In the genomic region with DNA sequence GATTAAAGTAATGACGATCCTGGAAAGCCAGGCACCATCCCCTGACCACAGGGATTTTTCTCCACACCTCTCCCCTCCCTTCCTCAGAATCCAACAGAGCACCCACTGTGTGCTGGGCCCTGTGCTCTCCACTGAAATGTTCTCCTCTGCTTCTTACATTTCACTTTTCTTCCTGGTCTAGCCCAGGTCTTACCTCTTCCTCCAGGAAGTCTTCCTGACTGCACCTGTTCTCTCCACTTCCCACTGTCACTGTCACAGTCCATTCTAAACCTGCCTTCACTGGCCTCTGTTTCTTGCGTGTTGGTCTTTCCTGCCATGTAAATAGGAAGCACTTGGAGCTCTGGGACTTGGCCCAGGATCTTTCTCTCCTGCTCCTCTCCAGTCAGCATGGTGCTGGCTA, we compare ENCODE assay signal across 26 cellular contexts. TPM values are rescaled to one million over a fixed set of nuclear protein-coding genes. Genes with fewer than 3 reads are reported as not detected.
DNase-seq lines count a peak whose midpoint lies in the region; ATAC-seq, FAIRE-seq and TF ChIP-seq lines count a peak whose summit lies in the region.
"Had no signal": no experiment of that assay in that cellular context is flagged by ENCODE, and none has a peak within 500 bp of the region (broad histone marks: within the 10 kb centered on the region; RNA-seq: fewer than 3 reads in every experiment).

No MANE protein-coding gene starts in this region.

- peaks cover 6% of the 10 kb centered on the region for H3K9me3 Mint-ChIP-seq in chondrocyte (ENCODE audit: low read depth)
- H3K9me3 Mint-ChIP-seq: CD4-positive, alpha-beta T cell; GM23338 had no signal

- ATAC-seq in HepG2 = no peak
- no peak for ATAC-seq in right lobe of liver
- no peak for ATAC-seq in HG02938 (IDR thresholded peaks at IDR 0.05; ENCODE audit: unreplicated experiment)
- no peak for ATAC-seq in GM18517 (IDR thresholded peaks at IDR 0.05; ENCODE audit: unreplicated experiment)
- ATAC-seq: GM12878, GM23338 had no signal

- H3K27ac ChIP-seq in HepG2 (ENCODE audit: extremely low read length, insufficient read depth, low read length) = no peak overlapping the region
- no peak overlapping the region for H3K27ac ChIP-seq in right lobe of liver
- no peak overlapping the region for H3K27ac ChIP-seq in vagina
- H3K27ac ChIP-seq: 22Rv1; BLaER1 treated with 17β-estradiol and CSF1 and Interleukin-3, amounts not matched to agents 10 nM and 100 nM had no signal

- no peak overlapping the region for H3K4me3 Mint-ChIP-seq in chondrocyte (ENCODE audit: unreplicated experiment)
- H3K4me3 Mint-ChIP-seq: CD14-positive monocyte; CD4-positive, alpha-beta T cell; CD8-positive, alpha-beta memory T cell; GM23338 had no signal

- no peak overlapping the region for H3K27ac Mint-ChIP-seq in chondrocyte (ENCODE audit: unreplicated experiment)
- H3K27ac Mint-ChIP-seq: CD4-positive, alpha-beta T cell; CD8-positive, alpha-beta memory T cell; GM23338 had no signal

- peaks cover under 1% of the 10 kb centered on the region for H3K4me1 Mint-ChIP-seq in chondrocyte (ENCODE audit: low read depth)
- H3K4me1 Mint-ChIP-seq: CD14-positive monocyte; CD8-positive, alpha-beta memory T cell; GM23338 had no signal

- H3K27me3 ChIP-seq in HepG2 (ENCODE audit: control insufficient read depth in 1 of 2, insufficient read depth in 2 of 2, low read length in 2 of 2) (peaks cover 3 to 7% of the 10 kb centered on the region in 2 experiments; a peak in 2 of 5 replicates), right lobe of liver (no peaks in the 10 kb centered on the region), HAP-1 (ENCODE audit: low read depth) (no peaks in the 10 kb centered on the region), vagina (no peaks in the 10 kb centered on the region)
- H3K27me3 ChIP-seq: BE2C; BLaER1 treated with 17β-estradiol and CSF1 and Interleukin-3, amounts not matched to agents 10 nM and 100 nM had no signal

- TF ChIP-seq POLR2A in HepG2 (IDR thresholded peaks at IDR 0.05; ENCODE audit: insufficient read depth in 1 of 2, low read depth in 2 of 2, low read length in 2 of 2) (no peak), right lobe of liver (IDR thresholded peaks at IDR 0.05) (no peak), vagina (IDR thresholded peaks at IDR 0.05) (no peak)

- 58% methylated on average over 2 of the region's 2 CpGs for WGBS in HepG2 (ENCODE audit: low lambda C conversion rate)
- WGBS in right lobe of liver (ENCODE audit: insufficient coverage, low coverage, low lambda C conversion rate, missing lambda C conversion rate) = 92% methylated on average over 2 of the region's 2 CpGs

- no peak overlapping the region for H3K9ac ChIP-seq in HepG2 (ENCODE audit: insufficient read depth, low read depth, low read length)
- H3K9ac ChIP-seq: BLaER1 treated with 17β-estradiol and CSF1 and Interleukin-3, amounts not matched to agents 10 nM and 100 nM had no signal

- POLR2A ChIA-PET in HepG2 (lab: Yijun Ruan, JAX) = no interaction called here

- no TSS peak for BruUV-seq in HepG2 (replicated peaks; lab: Mats Ljungman, UMichigan)

- DNase-seq in HepG2 (ENCODE audit: low spot score) = no peak
- DNase-seq in right lobe of liver = no peak
- DNase-seq in chondrocyte (ENCODE audit: low spot score) = peak; percentile 4
- DNase-seq in posterior vena cava (ENCODE audit: low spot score) = peak; percentile 19
- no peak for DNase-seq in HAP-1 (ENCODE audit: low spot score in 2 of 2)
- DNase-seq in vagina (ENCODE audit: extremely low spot score in 2 of 2) = no peak
- DNase-seq: ACHN; AML-193; BE2C; CD4-positive, alpha-beta T cell; DMS 273 treated with DMSO at 0.1 percent for 48 hours; DMS79; EL; GDM1; HCEC 1CT had no signal

- no peaks in the 10 kb centered on the region for H3K4me1 ChIP-seq in HepG2 (ENCODE audit: insufficient read depth, low read length)
- H3K4me1 ChIP-seq in right lobe of liver = no peaks in the 10 kb centered on the region
- no peaks in the 10 kb centered on the region for H3K4me1 ChIP-seq in HAP-1
- H3K4me1 ChIP-seq in vagina = no peaks in the 10 kb centered on the region
- H3K4me1 ChIP-seq: BE2C; BLaER1 treated with 17β-estradiol and CSF1 and Interleukin-3, amounts not matched to agents 10 nM and 100 nM had no signal

- no peaks in the 10 kb centered on the region for H3K27me3 Mint-ChIP-seq in chondrocyte (ENCODE audit: low read depth)
- H3K27me3 Mint-ChIP-seq: CD4-positive, alpha-beta T cell had no signal

- FAIRE-seq in HepG2 (lab: Jason Lieb, UNC) = no peak
- FAIRE-seq: A204.1, D721Med, GM12878, H54 had no signal

- intact Hi-C loops in HepG2 (cut with micrococcal nuclease; ENCODE audit: unreplicated experiment) = no loop called here
- intact Hi-C loops in right lobe of liver (cut with DNase I) = no loop called here
- intact Hi-C loops in posterior vena cava (cut with DNase I) = no loop called here
- intact Hi-C loops in vagina (cut with DNase I) = no loop called here

- CTCF ChIA-PET in HepG2 (lab: Yijun Ruan, JAX; ENCODE audit: low intra/inter-chr PET ratio, low total read pairs) = no interaction called here

- TF ChIP-seq RAD21 in HepG2 (CRISPR knock-in tag; IDR thresholded peaks at IDR 0.05) = no peak

- no peak overlapping the region for H3K4me2 ChIP-seq in HepG2 (ENCODE audit: low read depth, low read length)
- H3K4me2 ChIP-seq: BLaER1 treated with 17β-estradiol and CSF1 and Interleukin-3, amounts not matched to agents 10 nM and 100 nM; GM23338 had no signal

- H4K20me1 ChIP-seq in HepG2 (ENCODE audit: insufficient read depth, low read length) = no peaks in the 10 kb centered on the region
- H4K20me1 ChIP-seq: BLaER1 treated with 17β-estradiol and CSF1 and Interleukin-3, amounts not matched to agents 10 nM and 100 nM had no signal

- H3K4me3 ChIP-seq in HepG2 (replicated peaks in 1 of 3; ENCODE audit: insufficient read depth in 1 of 3, low read depth in 2 of 3, low read length in 3 of 3) (no peak overlapping the region), right lobe of liver (no peak overlapping the region), HAP-1 (no peak overlapping the region), vagina (no peak overlapping the region)
- H3K4me3 ChIP-seq: BLaER1 treated with 17β-estradiol and CSF1 and Interleukin-3, amounts not matched to agents 10 nM and 100 nM; GM12878; GM23338 had no signal

- TF ChIP-seq CTCF in HepG2 (CRISPR knock-in tag; IDR thresholded peaks at IDR 0.05) (no peak), right lobe of liver (IDR thresholded peaks at IDR 0.05) (no peak), chondrocyte (IDR thresholded peaks at IDR 0.05) (no peak), vagina (IDR thresholded peaks at IDR 0.05) (no peak)

- no peaks in the 10 kb centered on the region for H3K79me2 ChIP-seq in HepG2 (ENCODE audit: insufficient read depth, low read length)

- no peaks in the 10 kb centered on the region for H3K36me3 Mint-ChIP-seq in chondrocyte (ENCODE audit: low read depth)
- H3K36me3 Mint-ChIP-seq: CD14-positive monocyte had no signal

- in situ Hi-C loops in HepG2 (cut with HindIII; ENCODE audit: extremely low pct_ligation_motif_present, low pct_unique_long_range_greater_than_20kb) (loop anchor here (10.0 kb wide), 1 partner anchor 166 kb away; no protein-coding TSS in a partner anchor), HAP-1 (cut with MboI; ENCODE audit: low sequenced_read_pairs) (loop anchor here (10.0 kb wide), 1 partner anchor 156 kb away; no protein-coding TSS in a partner anchor)

- TF ChIP-seq EP300 in HepG2 (IDR thresholded peaks at IDR 0.05; ENCODE audit: low read depth in 2 of 2, low read length in 2 of 2) (no peak), HepG2 (CRISPR knock-in tag; IDR thresholded peaks at IDR 0.05; ENCODE audit: borderline replicate concordance) (no peak)

- no peaks in the 10 kb centered on the region for H3K9me3 ChIP-seq in HepG2 (ENCODE audit: low read length)
- no peaks in the 10 kb centered on the region for H3K9me3 ChIP-seq in right lobe of liver
- no peaks in the 10 kb centered on the region for H3K9me3 ChIP-seq in HAP-1
- H3K9me3 ChIP-seq in vagina = no peaks in the 10 kb centered on the region
- H3K9me3 ChIP-seq: BE2C had no signal

- H3K36me3 ChIP-seq in HepG2 (replicated peaks in 1 of 2; ENCODE audit: control insufficient read depth in 1 of 2, insufficient read depth in 2 of 2, low read length in 2 of 2) = no peaks in the 10 kb centered on the region
- H3K36me3 ChIP-seq in right lobe of liver = no peaks in the 10 kb centered on the region
- no peaks in the 10 kb centered on the region for H3K36me3 ChIP-seq in HAP-1 (replicated peaks)
- H3K36me3 ChIP-seq in vagina = no peaks in the 10 kb centered on the region
- H3K36me3 ChIP-seq: BE2C; BLaER1 treated with 17β-estradiol and CSF1 and Interleukin-3, amounts not matched to agents 10 nM and 100 nM had no signal

- no peak overlapping the region for H2AFZ ChIP-seq in HepG2 (ENCODE audit: low read length)
- H2AFZ ChIP-seq: GM23338 had no signal

RNA-seq across cellular contexts. Expression of a gene that starts 7.4 kb away (rescaled TPM):
- total RNA-seq in HepG2 (2016; rRNA removed; fragmentation: Illumina TruSeq; extraction: Trizol) (11.8 and 14.4 TPM in 2 replicates), right lobe of liver (10 to 100 TPM; 16.4 to 20.9 (median 20.2) TPM), chondrocyte (0.10 to 0.46 TPM in 2 of 3 replicates, not detected in the other), posterior vena cava (1 to 10 TPM in 1 of 2 donors, under 1 TPM in 1; 0.88 to 5.3 TPM), vagina (4.9 TPM)
- 3.2 and 3.9 TPM in 2 replicates for total RNA-seq in HepG2 (2016; cell fraction: cytosol; rRNA removed; fragmentation: Illumina TruSeq; extraction: Trizol; ENCODE audit: low read depth)
- 10.9 and 16.2 TPM in 2 replicates for total RNA-seq in HepG2 (2016; cell fraction: insoluble cytoplasmic fraction; rRNA removed; fragmentation: Illumina TruSeq; extraction: Trizol)
- 5.7 and 5.8 TPM in 2 replicates for total RNA-seq in HepG2 (2016; cell fraction: membrane; rRNA removed; fragmentation: Illumina TruSeq; extraction: Trizol)
- total RNA-seq in HepG2 (2016; cell fraction: nucleus; rRNA removed; fragmentation: Illumina TruSeq; extraction: Trizol) = 16.5 and 17.9 TPM in 2 replicates
- 36.9 and 40.7 TPM in 2 replicates for polyA plus RNA-seq in HepG2 (2011; rRNA removed)
- polyA plus RNA-seq in HepG2 (2011; cell fraction: cytosol; rRNA removed) = 12.8 and 15.9 TPM in 2 replicates
- 96.4 and 108 TPM in 2 replicates for polyA plus RNA-seq in HepG2 (2011; cell fraction: nucleus; rRNA removed)
- polyA plus RNA-seq in HepG2 (2012) = 22.1 and 22.9 TPM in 2 replicates
- polyA plus RNA-seq in HepG2 (2016; cell fraction: cytosol; fragmentation: Illumina TruSeq; extraction: Trizol; ENCODE audit: low read depth) = 1.4 TPM in 2 replicates
- 9.8 and 12.7 TPM in 2 replicates for polyA plus RNA-seq in HepG2 (2016; cell fraction: insoluble cytoplasmic fraction; fragmentation: Illumina TruSeq; extraction: Trizol; ENCODE audit: low read depth)
- polyA plus RNA-seq in HepG2 (2016; cell fraction: membrane; fragmentation: Illumina TruSeq; extraction: Trizol; ENCODE audit: low read depth) = 2.8 and 3.2 TPM in 2 replicates
- 29.2 and 34.3 TPM in 2 replicates for polyA plus RNA-seq in HepG2 (2016; cell fraction: nucleus; fragmentation: Illumina TruSeq; extraction: Trizol; ENCODE audit: insufficient read depth, low read depth)
- 0.44 and 113 TPM in 2 replicates for polyA minus RNA-seq in HepG2 (2011; rRNA and poly(A)+ RNA removed; ENCODE audit: low replicate concordance)
- polyA minus RNA-seq in HepG2 (2011; cell fraction: cytosol; rRNA and poly(A)+ RNA removed) = 17.7 and 20.2 TPM in 2 replicates
- 26.9 and 31.6 TPM in 2 replicates for polyA minus RNA-seq in HepG2 (2011; cell fraction: nucleus; rRNA and poly(A)+ RNA removed)
- total RNA-seq: CD4-positive, alpha-beta T cell; GM12878 had no signal
- polyA plus RNA-seq: CD14-positive monocyte; CD8-positive, alpha-beta memory T cell had no signal

RNA-seq across cellular contexts. Expression of a gene that starts 12.0 kb away (rescaled TPM):
- not detected in 2 replicates for total RNA-seq in HepG2 (2016; rRNA removed; fragmentation: Illumina TruSeq; extraction: Trizol)
- not detected in 2 replicates for total RNA-seq in HepG2 (2016; cell fraction: cytosol; rRNA removed; fragmentation: Illumina TruSeq; extraction: Trizol; ENCODE audit: low read depth)
- not detected in 2 replicates for total RNA-seq in HepG2 (2016; cell fraction: insoluble cytoplasmic fraction; rRNA removed; fragmentation: Illumina TruSeq; extraction: Trizol)
- total RNA-seq in HepG2 (2016; cell fraction: membrane; rRNA removed; fragmentation: Illumina TruSeq; extraction: Trizol) = not detected in 2 replicates
- total RNA-seq in HepG2 (2016; cell fraction: nucleus; rRNA removed; fragmentation: Illumina TruSeq; extraction: Trizol) = not detected in 2 replicates
- not detected in 2 replicates for polyA plus RNA-seq in HepG2 (2011; rRNA removed)
- polyA plus RNA-seq in HepG2 (2011; cell fraction: cytosol; rRNA removed) = not detected in 2 replicates
- not detected in 2 replicates for polyA plus RNA-seq in HepG2 (2011; cell fraction: nucleus; rRNA removed)
- not detected in 2 replicates for polyA plus RNA-seq in HepG2 (2012)
- not detected in 2 replicates for polyA plus RNA-seq in HepG2 (2016; cell fraction: cytosol; fragmentation: Illumina TruSeq; extraction: Trizol; ENCODE audit: low read depth)
- polyA plus RNA-seq in HepG2 (2016; cell fraction: insoluble cytoplasmic fraction; fragmentation: Illumina TruSeq; extraction: Trizol; ENCODE audit: low read depth) = not detected in 2 replicates
- not detected in 2 replicates for polyA plus RNA-seq in HepG2 (2016; cell fraction: membrane; fragmentation: Illumina TruSeq; extraction: Trizol; ENCODE audit: low read depth)
- not detected in 2 replicates for polyA plus RNA-seq in HepG2 (2016; cell fraction: nucleus; fragmentation: Illumina TruSeq; extraction: Trizol; ENCODE audit: insufficient read depth, low read depth)
- polyA minus RNA-seq in HepG2 (2011; rRNA and poly(A)+ RNA removed; ENCODE audit: low replicate concordance) = not detected in 2 replicates
- not detected in 2 replicates for polyA minus RNA-seq in HepG2 (2011; cell fraction: cytosol; rRNA and poly(A)+ RNA removed)
- polyA minus RNA-seq in HepG2 (2011; cell fraction: nucleus; rRNA and poly(A)+ RNA removed) = not detected in 2 replicates
- not detected for total RNA-seq in right lobe of liver
- total RNA-seq in chondrocyte = not detected in 3 replicates
- not detected for total RNA-seq in posterior vena cava
- not detected for total RNA-seq in vagina
- total RNA-seq: CD4-positive, alpha-beta T cell; CD8-positive, alpha-beta memory T cell; GM12878; GM23338 had no signal
- polyA plus RNA-seq: CD14-positive monocyte; CD8-positive, alpha-beta memory T cell; GM12878; GM23338 had no signal

RNA-seq across cellular contexts. Expression of a gene that starts 39.7 kb away (rescaled TPM):
- total RNA-seq in HepG2 (2016; rRNA removed; fragmentation: Illumina TruSeq; extraction: Trizol) (17.7 and 18.0 TPM in 2 replicates), right lobe of liver (1 to 10 TPM; 3.5 to 8.1 (median 5.5) TPM), chondrocyte (0.20 to 0.48 TPM (median 0.21 TPM) in 3 replicates), posterior vena cava (10 to 100 TPM; 14.0 to 19.9 TPM), vagina (33.4 TPM)
- total RNA-seq in HepG2 (2016; cell fraction: cytosol; rRNA removed; fragmentation: Illumina TruSeq; extraction: Trizol; ENCODE audit: low read depth) = 4.6 and 5.5 TPM in 2 replicates
- 15.5 and 19.4 TPM in 2 replicates for total RNA-seq in HepG2 (2016; cell fraction: insoluble cytoplasmic fraction; rRNA removed; fragmentation: Illumina TruSeq; extraction: Trizol)
- 12.4 TPM in 2 replicates for total RNA-seq in HepG2 (2016; cell fraction: membrane; rRNA removed; fragmentation: Illumina TruSeq; extraction: Trizol)
- total RNA-seq in HepG2 (2016; cell fraction: nucleus; rRNA removed; fragmentation: Illumina TruSeq; extraction: Trizol) = 15.5 and 17.7 TPM in 2 replicates
- 16.1 and 16.7 TPM in 2 replicates for polyA plus RNA-seq in HepG2 (2011; rRNA removed)
- polyA plus RNA-seq in HepG2 (2011; cell fraction: cytosol; rRNA removed) = 7.7 and 8.6 TPM in 2 replicates
- polyA plus RNA-seq in HepG2 (2011; cell fraction: nucleus; rRNA removed) = 55.2 and 72.1 TPM in 2 replicates
- polyA plus RNA-seq in HepG2 (2012) = 36.4 and 42.1 TPM in 2 replicates
- 2.5 and 2.6 TPM in 2 replicates for polyA plus RNA-seq in HepG2 (2016; cell fraction: cytosol; fragmentation: Illumina TruSeq; extraction: Trizol; ENCODE audit: low read depth)
- polyA plus RNA-seq in HepG2 (2016; cell fraction: insoluble cytoplasmic fraction; fragmentation: Illumina TruSeq; extraction: Trizol; ENCODE audit: low read depth) = 16.3 and 21.7 TPM in 2 replicates
- 8.3 and 8.6 TPM in 2 replicates for polyA plus RNA-seq in HepG2 (2016; cell fraction: membrane; fragmentation: Illumina TruSeq; extraction: Trizol; ENCODE audit: low read depth)
- 28.7 and 30.7 TPM in 2 replicates for polyA plus RNA-seq in HepG2 (2016; cell fraction: nucleus; fragmentation: Illumina TruSeq; extraction: Trizol; ENCODE audit: insufficient read depth, low read depth)
- 0.09 and 29.9 TPM in 2 replicates for polyA minus RNA-seq in HepG2 (2011; rRNA and poly(A)+ RNA removed; ENCODE audit: low replicate concordance)
- 15.4 and 25.3 TPM in 2 replicates for polyA minus RNA-seq in HepG2 (2011; cell fraction: cytosol; rRNA and poly(A)+ RNA removed)
- 36.4 and 40.5 TPM in 2 replicates for polyA minus RNA-seq in HepG2 (2011; cell fraction: nucleus; rRNA and poly(A)+ RNA removed)

Comparison
In these comparisons a context has a peak if more than half of its experiments do, and no peak if none do; other contexts are left out.
1. DNase-seq: peak in chondrocyte (single experiment) and posterior vena cava (single experiment); none in HepG2 (single experiment), right lobe of liver (0 of 3), HAP-1 (0 of 2) and vagina (0 of 2).